ENCODE assay signal across 16 cellular contexts in genomic region chr19:11423164-11423803, GRCh38. TPM values are rescaled to one million over a fixed set of nuclear protein-coding genes. Genes with fewer than 3 reads are reported as not detected.
DNase-seq lines count a peak whose midpoint lies in the region; ATAC-seq and TF ChIP-seq lines count a peak whose summit lies in the region.
"Had no signal": no experiment of that assay in that cellular context is flagged by ENCODE, and none has a peak within 500 bp of the region (broad histone marks: within the 10 kb centered on the region; RNA-seq: fewer than 3 reads in every experiment).

No MANE protein-coding gene starts in this region.

- no peaks in the 10 kb centered on the region for H3K9me3 Mint-ChIP-seq in activated T-cell treated with anti-CD3 and anti-CD28 coated beads, Interleukin-2, amount 50 U/mL, for 72 hours
- H3K9me3 Mint-ChIP-seq in natural killer cell (no peaks in the 10 kb centered on the region), chondrocyte (ENCODE audit: low read depth) (no peaks in the 10 kb centered on the region)
- H3K9me3 Mint-ChIP-seq: dendritic cell treated with granulocyte-macrophage colony-stimulating factor and Interleukin-4, amounts not matched to agents 40 ng/mL and 50 ng/mL, for 4 days had no signal

- peaks cover 25% of the 10 kb centered on the region for H3K4me1 ChIP-seq in NT2/D1 (ENCODE audit: insufficient read depth, insufficient read length)
- H3K4me1 ChIP-seq: prostate gland had no signal

- peaks cover 57% of the 10 kb centered on the region for H3K27me3 ChIP-seq in NT2/D1 (ENCODE audit: insufficient read depth, insufficient read length)
- H3K27me3 ChIP-seq: ascending aorta, thyroid gland had no signal

- TF ChIP-seq CTCF in natural killer cell (IDR thresholded peaks at IDR 0.05), result no peak
- TF ChIP-seq CTCF in chondrocyte (IDR thresholded peaks at IDR 0.05), result no peak

- H3K27ac Mint-ChIP-seq in activated T-cell treated with anti-CD3 and anti-CD28 coated beads, Interleukin-2, amount 50 U/mL, for 72 hours, result no peak overlapping the region
- H3K27ac Mint-ChIP-seq in natural killer cell (peak overlapping the region in 1 of 2 donors; percentile 54), chondrocyte (ENCODE audit: unreplicated experiment) (no peak overlapping the region)

- H3K4me3 ChIP-seq in NT2/D1 (ENCODE audit: insufficient read length, low read depth), result peak overlapping the region; percentile 43
- H3K4me3 ChIP-seq: prostate gland, thyroid gland had no signal

- H3K27me3 Mint-ChIP-seq in activated T-cell treated with anti-CD3 and anti-CD28 coated beads, Interleukin-2, amount 50 U/mL, for 72 hours (ENCODE audit: low read depth), result peaks cover 55% of the 10 kb centered on the region
- peaks cover 21 to 38% of the 10 kb centered on the region in 2 donors for H3K27me3 Mint-ChIP-seq in natural killer cell (ENCODE audit: low read depth in 2 of 2)
- H3K27me3 Mint-ChIP-seq in chondrocyte (ENCODE audit: low read depth), result peaks cover 31% of the 10 kb centered on the region

- no peak for DNase-seq in activated T-cell treated with anti-CD3 and anti-CD28 coated beads, Interleukin-2, amount 50 U/mL, for 72 hours
- no peak for DNase-seq in activated T-cell treated with anti-CD3 and anti-CD28 coated beads, Interleukin-2, amount 50 U/mL, for 48 hours
- no peak for DNase-seq in NT2/D1 (ENCODE audit: low read depth, low spot score)
- no peak for DNase-seq in natural killer cell
- no peak for DNase-seq in kidney tubule cell (ENCODE audit: low spot score)
- no peak for DNase-seq in chondrocyte (ENCODE audit: low spot score)
- DNase-seq: HCEC 1CT, left colon, NCI-H345 had no signal

- no peaks in the 10 kb centered on the region for H3K36me3 ChIP-seq in NT2/D1 (ENCODE audit: insufficient read depth, insufficient read length, low read length)
- H3K36me3 ChIP-seq: ascending aorta, esophagus muscularis mucosa, heart left ventricle, prostate gland, thyroid gland had no signal

- intact Hi-C loops in natural killer cell (cut with micrococcal nuclease), result loop anchor here (5.0 kb wide), 1 partner anchor 41 kb away; the partner anchor contains the start of gene EPOR

- H3K4me3 Mint-ChIP-seq in activated T-cell treated with anti-CD3 and anti-CD28 coated beads, Interleukin-2, amount 50 U/mL, for 72 hours, result peak overlapping the region; percentile 72 to 84
- H3K4me3 Mint-ChIP-seq in natural killer cell (peak overlapping the region; percentile 86), chondrocyte (ENCODE audit: unreplicated experiment) (no peak overlapping the region)

- no peak for ATAC-seq in activated T-cell treated with anti-CD3 and anti-CD28 coated beads, Interleukin-2, amount 50 U/mL, for 72 hours (replicated peaks in 1 of 2)
- no peak for ATAC-seq in natural killer cell

- peaks cover 43% of the 10 kb centered on the region for H3K4me1 Mint-ChIP-seq in activated T-cell treated with anti-CD3 and anti-CD28 coated beads, Interleukin-2, amount 50 U/mL, for 72 hours (ENCODE audit: low read depth)
- H3K4me1 Mint-ChIP-seq in natural killer cell, result peaks cover 30 to 46% of the 10 kb centered on the region in 2 donors
- H3K4me1 Mint-ChIP-seq in chondrocyte (ENCODE audit: low read depth), result peaks cover 22% of the 10 kb centered on the region

- H3K9me3 ChIP-seq in NT2/D1 (ENCODE audit: insufficient read depth, low read length), result peaks cover 6% of the 10 kb centered on the region; the same call in 1 of the 2 replicates
- H3K9me3 ChIP-seq: ascending aorta, esophagus muscularis mucosa, heart left ventricle, prostate gland, SK-N-SH, thyroid gland had no signal

- no peaks in the 10 kb centered on the region for H3K36me3 Mint-ChIP-seq in activated T-cell treated with anti-CD3 and anti-CD28 coated beads, Interleukin-2, amount 50 U/mL, for 72 hours (ENCODE audit: insufficient read depth in 2 of 2)
- H3K36me3 Mint-ChIP-seq in natural killer cell, result no peaks in the 10 kb centered on the region
- no peaks in the 10 kb centered on the region for H3K36me3 Mint-ChIP-seq in chondrocyte (ENCODE audit: low read depth)

- H3K9ac ChIP-seq in NT2/D1 (ENCODE audit: insufficient read length, low read depth), result peak overlapping the region; percentile 46
- H3K9ac ChIP-seq: SK-N-SH had no signal

RNA-seq across cellular contexts. Expression of gene RGL3, which starts 4.2 kb away (rescaled TPM):
- not detected for total RNA-seq in activated T-cell treated with anti-CD3 and anti-CD28 coated beads, Interleukin-2, amount 50 U/mL, for 72 hours
- total RNA-seq in natural killer cell, result under 1 TPM in 1 of 3 donors, not detected in 2; 0.48 TPM
- total RNA-seq in chondrocyte, result 0.70 to 0.97 TPM in 2 of 3 replicates, not detected in the other

RNA-seq across cellular contexts. Expression of gene ODAD3, which starts 11.6 kb away (rescaled TPM):
- total RNA-seq in activated T-cell treated with anti-CD3 and anti-CD28 coated beads, Interleukin-2, amount 50 U/mL, for 72 hours, result under 1 TPM; 0.16 to 0.50 TPM
- total RNA-seq in natural killer cell (not detected), chondrocyte (0.15 to 0.68 TPM (median 0.31 TPM) in 3 replicates)
- total RNA-seq: ascending aorta had no signal

RNA-seq across cellular contexts. Expression of gene PRKCSH, which starts 12.2 kb away (rescaled TPM):
- 100 to 1,000 TPM; 253 to 266 TPM for total RNA-seq in activated T-cell treated with anti-CD3 and anti-CD28 coated beads, Interleukin-2, amount 50 U/mL, for 72 hours
- total RNA-seq in natural killer cell (100 to 1,000 TPM; 320 to 367 (median 327) TPM), chondrocyte (309 to 330 TPM (median 318 TPM) in 3 replicates)

RNA-seq across cellular contexts. Expression of gene EPOR, which starts 39.2 kb away (rescaled TPM):
- 10 to 100 TPM in 1 of 2 donors, 1 to 10 TPM in 1; 9.6 to 11.1 TPM for total RNA-seq in activated T-cell treated with anti-CD3 and anti-CD28 coated beads, Interleukin-2, amount 50 U/mL, for 72 hours
- total RNA-seq in natural killer cell (10 to 100 TPM in 2 of 3 donors, 1 to 10 TPM in 1; 7.6 to 10.7 (median 10.3) TPM), chondrocyte (1.4 to 2.8 TPM (median 2.6 TPM) in 3 replicates)

RNA-seq across cellular contexts. Expression of gene SWSAP1, which starts 48.8 kb away (rescaled TPM):
- 1 to 10 TPM; 1.9 to 2.6 TPM for total RNA-seq in activated T-cell treated with anti-CD3 and anti-CD28 coated beads, Interleukin-2, amount 50 U/mL, for 72 hours
- total RNA-seq in natural killer cell (1 to 10 TPM; 2.1 to 2.9 (median 2.8) TPM), chondrocyte (1.1 to 1.5 TPM (median 1.4 TPM) in 3 replicates)
